Comparison of ENCODE assay signal across 8 cellular contexts in genomic region chr6:162088091-162088490, GRCh38.
"Had no signal": no experiment of that assay in that cellular context is flagged by ENCODE, and none has a peak within 500 bp of the region (broad histone marks: within the 10 kb centered on the region; RNA-seq: fewer than 3 reads in every experiment).

No MANE protein-coding gene starts in this region.

- FAIRE-seq: G401.6, GM12878, GM12891, GM12892, GM18507, GM19239 had no signal

- H3K4me3 ChIP-seq: GM12878 had no signal

- DNase-seq: GDM1, GF-D8 had no signal

- ATAC-seq: GM12878 had no signal
